ENCODE assay signal across 8 cellular contexts in genomic region chr2:130963849-130964793, GRCh38.
DNase-seq lines count a peak whose midpoint lies in the region; ATAC-seq and TF ChIP-seq lines count a peak whose summit lies in the region.

No MANE protein-coding gene starts in this region.

- H3K4me3 Mint-ChIP-seq in activated CD8-positive, alpha-beta memory T cell treated with anti-CD3 and anti-CD28 coated beads, Interleukin-2, amount 10 ng/mL, durations not matched to agents 7 days and 5 days: peak overlapping the region; percentile 25
- peak overlapping the region; percentile 9 to 71 for H3K4me3 Mint-ChIP-seq in stimulated activated naive B cell treated with anti-CD40 and anti-IgM and Interleukin-4, amounts not matched to agents 10 μg/mL and 1 μg/mL and 100 μg/mL, for 72 hours

- H3K4me3 ChIP-seq in left ventricle myocardium inferior: peak overlapping the region; percentile 58
- H3K4me3 ChIP-seq in tibial artery: peak overlapping the region in 1 of 2 donors; percentile 24

- no peak for ATAC-seq in activated CD8-positive, alpha-beta memory T cell treated with anti-CD3 and anti-CD28 coated beads, Interleukin-2, amount 10 ng/mL, durations not matched to agents 7 days and 5 days
- ATAC-seq in stimulated activated naive B cell treated with anti-CD40 and anti-IgM and Interleukin-4, amounts not matched to agents 10 μg/mL and 1 μg/mL and 100 μg/mL, for 72 hours (replicated peaks): peak; percentile 34 to 54
- ATAC-seq in GM21526 (IDR thresholded peaks at IDR 0.05; ENCODE audit: low FRiP score, unreplicated experiment): no peak

- no peak overlapping the region for H3K27ac ChIP-seq in left ventricle myocardium inferior (replicated peaks)
- H3K27ac ChIP-seq in tibial artery: no peak overlapping the region

- peaks cover 2% of the 10 kb centered on the region for H3K36me3 Mint-ChIP-seq in activated CD8-positive, alpha-beta memory T cell treated with anti-CD3 and anti-CD28 coated beads, Interleukin-2, amount 10 ng/mL, durations not matched to agents 7 days and 5 days
- H3K36me3 Mint-ChIP-seq in stimulated activated naive B cell treated with anti-CD40 and anti-IgM and Interleukin-4, amounts not matched to agents 10 μg/mL and 1 μg/mL and 100 μg/mL, for 72 hours: peaks cover 0 to 4% of the 10 kb centered on the region in 2 donors

- no peaks in the 10 kb centered on the region for H3K9me3 ChIP-seq in left ventricle myocardium inferior (replicated peaks)
- no peaks in the 10 kb centered on the region for H3K9me3 ChIP-seq in tibial artery

- no peak for DNase-seq in activated CD8-positive, alpha-beta memory T cell treated with anti-CD3 and anti-CD28 coated beads, Interleukin-2, amount 10 ng/mL, durations not matched to agents 7 days and 5 days
- no peak for DNase-seq in activated CD8-positive, alpha-beta memory T cell treated with anti-CD3 and anti-CD28 coated beads for 24 hours
- peak; percentile 29 for DNase-seq in SK-N-DZ (ENCODE audit: low spot score)
- no peak for DNase-seq in left ventricle myocardium inferior
- no peak for DNase-seq in stimulated activated naive B cell treated with anti-CD40 and anti-IgM and Interleukin-4, amounts not matched to agents 10 μg/mL and 1 μg/mL and 100 μg/mL, for 72 hours
- no peak for DNase-seq in tibial artery
- DNase-seq in AML-193 (lab: John Stamatoyannopoulos, UW): no peak

- H3K4me1 ChIP-seq in left ventricle myocardium inferior (peaks cover 11% of the 10 kb centered on the region), tibial artery (peaks cover 0 to 12% (median 7%) of the 10 kb centered on the region in 4 donors)

- peaks cover 93% of the 10 kb centered on the region for H3K27me3 ChIP-seq in left ventricle myocardium inferior (ENCODE audit: low read depth)
- peaks cover 0 to 51% of the 10 kb centered on the region in 2 donors for H3K27me3 ChIP-seq in tibial artery

- no peaks in the 10 kb centered on the region for H3K9me3 Mint-ChIP-seq in activated CD8-positive, alpha-beta memory T cell treated with anti-CD3 and anti-CD28 coated beads, Interleukin-2, amount 10 ng/mL, durations not matched to agents 7 days and 5 days (ENCODE audit: low read depth)
- H3K9me3 Mint-ChIP-seq in stimulated activated naive B cell treated with anti-CD40 and anti-IgM and Interleukin-4, amounts not matched to agents 10 μg/mL and 1 μg/mL and 100 μg/mL, for 72 hours: no peaks in the 10 kb centered on the region

- no peak overlapping the region for H3K27ac Mint-ChIP-seq in activated CD8-positive, alpha-beta memory T cell treated with anti-CD3 and anti-CD28 coated beads, Interleukin-2, amount 10 ng/mL, durations not matched to agents 7 days and 5 days
- peak overlapping the region; percentile 75 for H3K27ac Mint-ChIP-seq in stimulated activated naive B cell treated with anti-CD40 and anti-IgM and Interleukin-4, amounts not matched to agents 10 μg/mL and 1 μg/mL and 100 μg/mL, for 72 hours

- H3K36me3 ChIP-seq in left ventricle myocardium inferior: no peaks in the 10 kb centered on the region
- no peaks in the 10 kb centered on the region for H3K36me3 ChIP-seq in tibial artery

- peaks cover 12% of the 10 kb centered on the region for H3K4me1 Mint-ChIP-seq in activated CD8-positive, alpha-beta memory T cell treated with anti-CD3 and anti-CD28 coated beads, Interleukin-2, amount 10 ng/mL, durations not matched to agents 7 days and 5 days
- H3K4me1 Mint-ChIP-seq in stimulated activated naive B cell treated with anti-CD40 and anti-IgM and Interleukin-4, amounts not matched to agents 10 μg/mL and 1 μg/mL and 100 μg/mL, for 72 hours: peaks cover 5% of the 10 kb centered on the region in 2 donors

- peak; percentile 49 for TF ChIP-seq CTCF in left ventricle myocardium inferior (IDR thresholded peaks at IDR 0.05; ENCODE audit: borderline replicate concordance)
- TF ChIP-seq CTCF in tibial artery (IDR thresholded peaks at IDR 0.05): no peak

- intact Hi-C loops in left ventricle myocardium inferior (cut with micrococcal nuclease) (no loop called here), tibial artery (cut with DNase I; ENCODE audit: low total_unique reads) (no loop called here)

- peaks cover 60% of the 10 kb centered on the region for H3K27me3 Mint-ChIP-seq in activated CD8-positive, alpha-beta memory T cell treated with anti-CD3 and anti-CD28 coated beads, Interleukin-2, amount 10 ng/mL, durations not matched to agents 7 days and 5 days
- peaks cover 49 to 68% of the 10 kb centered on the region in 2 donors for H3K27me3 Mint-ChIP-seq in stimulated activated naive B cell treated with anti-CD40 and anti-IgM and Interleukin-4, amounts not matched to agents 10 μg/mL and 1 μg/mL and 100 μg/mL, for 72 hours

- CTCF ChIA-PET in activated CD8-positive, alpha-beta memory T cell treated with anti-CD3 and anti-CD28 coated beads, Interleukin-2, amount 10 ng/mL, durations not matched to agents 7 days and 5 days (lab: Charles Lee): no interaction called here

Comparison
In these comparisons a context has a peak if more than half of its experiments do, and no peak if none do; other contexts are left out.
1. ATAC-seq: peak in stimulated activated naive B cell treated with anti-CD40 and anti-IgM and Interleukin-4, amounts not matched to agents 10 μg/mL and 1 μg/mL and 100 μg/mL, for 72 hours (2 of 2); none in activated CD8-positive, alpha-beta memory T cell treated with anti-CD3 and anti-CD28 coated beads, Interleukin-2, amount 10 ng/mL, durations not matched to agents 7 days and 5 days (single experiment) and GM21526 (single experiment).